In genomic region chr2:230219419-230220331, GRCh38 we compare ENCODE assay signal across 8 cellular contexts. TPM values are rescaled to one million over a fixed set of nuclear protein-coding genes. Genes with fewer than 3 reads are reported as not detected.
DNase-seq lines count a peak whose midpoint lies in the region; ATAC-seq and TF ChIP-seq lines count a peak whose summit lies in the region.

Gene SP110 (minus strand): TSS chr2:230219984. CDS start chr2:230216927, 3,057 bp downstream.

- peak; percentile 87 for ATAC-seq in GM19025 (IDR thresholded peaks at IDR 0.05; ENCODE audit: low read depth, unreplicated experiment)
- peak; percentile 89 for ATAC-seq in HG03354 (IDR thresholded peaks at IDR 0.05; ENCODE audit: poor library complexity, severe bottlenecking, unreplicated experiment)

- TF ChIP-seq CTCF in neural crest cell (conservative IDR thresholded peaks at IDR 0.05) (no peak), stomach (IDR thresholded peaks at IDR 0.05) (peak in 1 of 7 experiments; percentile 11)

- no peak for TF ChIP-seq POLR2A in stomach (IDR thresholded peaks at IDR 0.05)

- peak within 1 kb of the TSS; percentile 97 for H3K4me3 Mint-ChIP-seq in activated T-helper 2 cell treated with anti-CD3 and anti-CD28 coated beads, Interferon-gamma antibody, Interleukin-2, Interleukin-4, amounts not matched to agents 10 μg/mL and 5 μg/mL and 100 μg/mL, durations not matched to agents 14 hours and 24 hours and 36 hours (ENCODE audit: low read depth)
- H3K4me3 Mint-ChIP-seq in neural crest cell: peak within 1 kb of the TSS; percentile 91

- peak within 1 kb of the TSS; percentile 89 for H3K27ac Mint-ChIP-seq in activated T-helper 2 cell treated with anti-CD3 and anti-CD28 coated beads, Interferon-gamma antibody, Interleukin-2, Interleukin-4, amounts not matched to agents 10 μg/mL and 5 μg/mL and 100 μg/mL, durations not matched to agents 14 hours and 24 hours and 36 hours
- H3K27ac Mint-ChIP-seq in neural crest cell (ENCODE audit: unreplicated experiment): peak within 1 kb of the TSS; percentile 90

- H3K27me3 ChIP-seq in stomach: no peaks in the 10 kb centered on the region

- intact Hi-C loops in activated T-helper 2 cell treated with anti-CD3 and anti-CD28 coated beads, Interferon-gamma antibody, Interleukin-2, Interleukin-4, amounts not matched to agents 10 μg/mL and 5 μg/mL and 100 μg/mL, durations not matched to agents 14 hours and 24 hours and 36 hours (cut with micrococcal nuclease): loop anchor here (5.0 kb wide), 1 partner anchor 33 kb away; no protein-coding TSS in a partner anchor
- intact Hi-C loops in stomach (cut with DNase I; ENCODE audit: low total_unique reads): no loop called here

- DNase-seq in AML-193 (lab: John Stamatoyannopoulos, UW) (peak; percentile 84 to 90), RKO (ENCODE audit: low spot score) (peak; percentile 89), fibroblast of the conjunctiva (ENCODE audit: low read depth) (peak; percentile 87), neural crest cell (ENCODE audit: low read depth, low spot score) (peak; percentile 28), stomach (peak; percentile 88)
- DNase-seq in activated T-helper 2 cell treated with anti-CD3 and anti-CD28 coated beads, Interferon-gamma antibody, Interleukin-2, Interleukin-4, amounts not matched to agents 10 μg/mL and 5 μg/mL and 100 μg/mL, durations not matched to agents 14 hours and 24 hours and 36 hours (ENCODE audit: low spot score): peak; percentile 80

- no peaks in the 10 kb centered on the region for H3K9me3 Mint-ChIP-seq in activated T-helper 2 cell treated with anti-CD3 and anti-CD28 coated beads, Interferon-gamma antibody, Interleukin-2, Interleukin-4, amounts not matched to agents 10 μg/mL and 5 μg/mL and 100 μg/mL, durations not matched to agents 14 hours and 24 hours and 36 hours
- H3K9me3 Mint-ChIP-seq in neural crest cell: no peaks in the 10 kb centered on the region

- peaks cover 49% of the 10 kb centered on the region for H3K36me3 Mint-ChIP-seq in activated T-helper 2 cell treated with anti-CD3 and anti-CD28 coated beads, Interferon-gamma antibody, Interleukin-2, Interleukin-4, amounts not matched to agents 10 μg/mL and 5 μg/mL and 100 μg/mL, durations not matched to agents 14 hours and 24 hours and 36 hours (ENCODE audit: low read depth)
- H3K36me3 Mint-ChIP-seq in neural crest cell (ENCODE audit: low read depth): peaks cover 4% of the 10 kb centered on the region

- 0 to 1% (median 0%) methylated on average over 19 of the region's 19 CpGs for WGBS in stomach, 5 donors

- H3K4me3 ChIP-seq in stomach: peak within 1 kb of the TSS; percentile 59 to 70 (median 62)

- H3K9me3 ChIP-seq in stomach: no peaks in the 10 kb centered on the region

- peaks cover 63% of the 10 kb centered on the region for H3K4me1 Mint-ChIP-seq in activated T-helper 2 cell treated with anti-CD3 and anti-CD28 coated beads, Interferon-gamma antibody, Interleukin-2, Interleukin-4, amounts not matched to agents 10 μg/mL and 5 μg/mL and 100 μg/mL, durations not matched to agents 14 hours and 24 hours and 36 hours (ENCODE audit: low read depth)
- H3K4me1 Mint-ChIP-seq in neural crest cell: peaks cover 17% of the 10 kb centered on the region

- no peak for TF ChIP-seq EP300 in stomach (IDR thresholded peaks at IDR 0.05)

- H3K27me3 Mint-ChIP-seq in activated T-helper 2 cell treated with anti-CD3 and anti-CD28 coated beads, Interferon-gamma antibody, Interleukin-2, Interleukin-4, amounts not matched to agents 10 μg/mL and 5 μg/mL and 100 μg/mL, durations not matched to agents 14 hours and 24 hours and 36 hours (ENCODE audit: low read depth): no peaks in the 10 kb centered on the region
- no peaks in the 10 kb centered on the region for H3K27me3 Mint-ChIP-seq in neural crest cell (ENCODE audit: low read depth)

- H3K27ac ChIP-seq in stomach: peak within 1 kb of the TSS; percentile 72 to 90 (median 87)

- peaks cover 2 to 23% (median 22%) of the 10 kb centered on the region in 4 donors for H3K36me3 ChIP-seq in stomach

- H3K4me1 ChIP-seq in stomach: peaks cover 14 to 27% (median 22%) of the 10 kb centered on the region in 4 donors

RNA-seq across cellular contexts. Expression of gene SP110, which starts in this region (rescaled TPM):
- 114 and 121 TPM in 2 replicates for total RNA-seq in activated T-helper 2 cell treated with anti-CD3 and anti-CD28 coated beads, Interferon-gamma antibody, Interleukin-2, Interleukin-4, amounts not matched to agents 10 μg/mL and 5 μg/mL and 100 μg/mL, durations not matched to agents 14 hours and 24 hours and 36 hours
- 5.3 and 5.6 TPM in 2 replicates for total RNA-seq in neural crest cell
- total RNA-seq in stomach: 10 to 100 TPM in 4 of 5 donors, 1 to 10 TPM in 1; 4.6 to 40.4 (median 24.6) TPM
- 10 to 100 TPM; 11.1 to 17.1 (median 11.1) TPM for polyA plus RNA-seq in stomach

Comparison
In these comparisons a context has a peak if more than half of its experiments do, and no peak if none do; other contexts are left out.
1. Peak in every context shown above with its lines: DNase-seq, ATAC-seq, H3K4me3 ChIP-seq and H3K27ac ChIP-seq.
2. DNase-seq: peak in every context shown above with its lines; median percentile 89 in RKO; 88 in stomach; 87 in AML-193; 87 in fibroblast of the conjunctiva; 80 in activated T-helper 2 cell treated with anti-CD3 and anti-CD28 coated beads, Interferon-gamma antibody, Interleukin-2, Interleukin-4, amounts not matched to agents 10 μg/mL and 5 μg/mL and 100 μg/mL, durations not matched to agents 14 hours and 24 hours and 36 hours; 28 in neural crest cell.